ENCODE assay signal across 37 cellular contexts in the genomic region with DNA sequence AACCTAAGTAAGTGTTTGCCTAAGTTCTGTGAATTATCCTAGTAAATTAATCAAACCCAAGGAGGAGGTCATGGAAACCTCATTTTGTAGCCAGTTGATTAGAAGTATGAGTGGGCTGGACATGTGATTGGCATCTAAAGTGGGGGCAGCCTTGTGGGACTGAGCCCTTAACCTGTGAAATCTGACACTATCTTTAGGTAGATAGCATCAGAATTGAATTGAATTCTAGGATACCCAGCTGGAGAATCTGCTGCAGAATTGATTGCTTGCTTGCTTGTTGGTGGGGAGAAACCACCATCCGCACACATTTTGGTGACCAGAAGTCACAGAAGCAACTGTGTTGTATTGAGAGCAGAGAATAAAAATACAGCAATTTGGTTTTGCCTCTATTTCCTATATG.
"Had no signal": no experiment of that assay in that cellular context is flagged by ENCODE, and none has a peak within 500 bp of the region (broad histone marks: within the 10 kb centered on the region; RNA-seq: fewer than 3 reads in every experiment).

No MANE protein-coding gene starts in this region.

- H3K27me3 ChIP-seq: adrenal gland, body of pancreas, brain microvascular endothelial cell, breast epithelium had no signal

- ATAC-seq: activated CD8-positive, alpha-beta T cell treated with anti-CD3 and anti-CD28 coated beads for 36 hours; activated naive CD4-positive, alpha-beta T cell treated with anti-CD3 and anti-CD28 coated beads, Interleukin-2, amount 50 U/mL, for 72 hours; activated T-cell treated with anti-CD3 and anti-CD28 coated beads, Interleukin-2, amount 50 U/mL, for 4 hours; activated T-cell treated with anti-CD3 and anti-CD28 coated beads, Interleukin-2, amount 50 U/mL, for 72 hours; activated T-helper 17 cell treated with anti-CD3 and anti-CD28 coated beads, Interleukin-2, amount 50 U/mL, for 72 hours; body of pancreas had no signal

- H3K4me1 ChIP-seq: adrenal gland, body of pancreas, breast epithelium had no signal

- H3K36me3 Mint-ChIP-seq: activated CD4-positive, alpha-beta memory T cell treated with anti-CD3 and anti-CD28 coated beads for 36 hours; activated naive CD4-positive, alpha-beta T cell treated with anti-CD3 and anti-CD28 coated beads, Interleukin-2, amount 50 U/mL, for 72 hours; activated naive CD8-positive, alpha-beta T cell treated with anti-CD3 and anti-CD28 coated beads for 36 hours had no signal

- H3K36me3 ChIP-seq: adrenal gland, brain microvascular endothelial cell, breast epithelium had no signal

- H3K4me1 Mint-ChIP-seq: activated B cell treated with CpG ODN at 0.5 μM for 24 hours; activated CD4-positive, alpha-beta T cell treated with anti-CD3 and anti-CD28 coated beads, Interleukin-2, amount 10 ng/mL, durations not matched to agents 24 days and 14 days; activated naive CD8-positive, alpha-beta T cell treated with anti-CD3 and anti-CD28 coated beads for 36 hours; activated T-helper 17 cell treated with anti-CD3 and anti-CD28 coated beads, Interleukin-2, amount 50 U/mL, for 72 hours had no signal

- H3K9me3 Mint-ChIP-seq: activated B cell treated with CpG ODN at 0.5 μM for 24 hours; activated CD4-positive, alpha-beta memory T cell treated with anti-CD3 and anti-CD28 coated beads for 36 hours; activated CD4-positive, alpha-beta T cell treated with anti-CD3 and anti-CD28 coated beads, Interleukin-2, amount 10 ng/mL, durations not matched to agents 24 days and 14 days; activated CD8-positive, alpha-beta T cell treated with anti-CD3 and anti-CD28 coated beads for 36 hours; activated naive CD8-positive, alpha-beta T cell treated with anti-CD3 and anti-CD28 coated beads for 36 hours; activated T-cell treated with anti-CD3 and anti-CD28 coated beads, Interleukin-2, amount 50 U/mL, for 4 hours; activated T-helper 1 cell treated with anti-CD3 and anti-CD28 coated beads, Interleukin-12 subunit alpha, Interleukin-12 subunit beta, Interleukin-2, Interleukin-4 antibody, amounts not matched to agents 30 ng/mL and 10 ng/mL and 1 ng/mL, durations not matched to agents 14 hours and 24 hours and 36 hours had no signal

- H3K27ac Mint-ChIP-seq: activated B cell treated with CpG ODN at 0.5 μM for 24 hours; activated CD4-positive, alpha-beta memory T cell treated with anti-CD3 and anti-CD28 coated beads for 36 hours; activated CD4-positive, alpha-beta T cell treated with anti-CD3 and anti-CD28 coated beads, Interleukin-2, amount 10 ng/mL, durations not matched to agents 24 days and 14 days; activated CD8-positive, alpha-beta T cell treated with anti-CD3 and anti-CD28 coated beads for 36 hours; activated naive CD4-positive, alpha-beta T cell treated with anti-CD3 and anti-CD28 coated beads for 36 hours; activated naive CD4-positive, alpha-beta T cell treated with anti-CD3 and anti-CD28 coated beads, Interleukin-2, amount 50 U/mL, for 72 hours; activated naive CD8-positive, alpha-beta T cell treated with anti-CD3 and anti-CD28 coated beads for 36 hours; activated T-cell treated with anti-CD3 and anti-CD28 coated beads, Interleukin-2, amount 50 U/mL, for 72 hours; activated T-helper 1 cell treated with anti-CD3 and anti-CD28 coated beads, Interleukin-12 subunit alpha, Interleukin-12 subunit beta, Interleukin-2, Interleukin-4 antibody, amounts not matched to agents 30 ng/mL and 10 ng/mL and 1 ng/mL, durations not matched to agents 14 hours and 24 hours and 36 hours; activated T-helper 17 cell treated with anti-CD3 and anti-CD28 coated beads, Interleukin-2, amount 50 U/mL, for 72 hours; T-helper 1 cell treated with Interleukin-12 subunit alpha and Interleukin-12 subunit beta and Interleukin-4 antibody, amounts not matched to agents 30 μg/mL and 1 μg/mL, for 36 hours; T-helper 2 cell treated with Interferon-gamma antibody and Interleukin-4, amounts not matched to agents 5 μg/mL and 100 μg/mL, for 36 hours had no signal

- H3K27ac ChIP-seq: adrenal gland, body of pancreas, brain microvascular endothelial cell, breast epithelium, VCaP had no signal

- H3K27me3 Mint-ChIP-seq: activated B cell treated with CpG ODN at 0.5 μM for 24 hours; activated CD4-positive, alpha-beta memory T cell treated with anti-CD3 and anti-CD28 coated beads for 36 hours; activated CD4-positive, alpha-beta T cell treated with anti-CD3 and anti-CD28 coated beads, Interleukin-2, amount 10 ng/mL, durations not matched to agents 24 days and 14 days; activated CD8-positive, alpha-beta T cell treated with anti-CD3 and anti-CD28 coated beads for 36 hours; activated naive CD8-positive, alpha-beta T cell treated with anti-CD3 and anti-CD28 coated beads for 36 hours; activated T-helper 17 cell treated with anti-CD3 and anti-CD28 coated beads, Interleukin-2, amount 50 U/mL, for 72 hours had no signal

- H3K4me3 Mint-ChIP-seq: activated B cell treated with CpG ODN at 0.5 μM for 24 hours; activated CD4-positive, alpha-beta memory T cell treated with anti-CD3 and anti-CD28 coated beads for 36 hours; activated CD4-positive, alpha-beta T cell treated with anti-CD3 and anti-CD28 coated beads, Interleukin-2, amount 10 ng/mL, durations not matched to agents 24 days and 14 days; activated CD8-positive, alpha-beta T cell treated with anti-CD3 and anti-CD28 coated beads for 36 hours; activated naive CD4-positive, alpha-beta T cell treated with anti-CD3 and anti-CD28 coated beads for 36 hours; activated naive CD8-positive, alpha-beta T cell treated with anti-CD3 and anti-CD28 coated beads for 36 hours; activated T-cell treated with anti-CD3 and anti-CD28 coated beads, Interleukin-2, amount 50 U/mL, for 4 hours; activated T-cell treated with anti-CD3 and anti-CD28 coated beads, Interleukin-2, amount 50 U/mL, for 72 hours; activated T-helper 1 cell treated with anti-CD3 and anti-CD28 coated beads, Interleukin-12 subunit alpha, Interleukin-12 subunit beta, Interleukin-2, Interleukin-4 antibody, amounts not matched to agents 30 ng/mL and 10 ng/mL and 1 ng/mL, durations not matched to agents 14 hours and 24 hours and 36 hours; activated T-helper 17 cell treated with anti-CD3 and anti-CD28 coated beads, Interleukin-2, amount 50 U/mL, for 72 hours; T-helper 1 cell treated with Interleukin-12 subunit alpha and Interleukin-12 subunit beta and Interleukin-4 antibody, amounts not matched to agents 30 μg/mL and 1 μg/mL, for 36 hours; T-helper 2 cell treated with Interferon-gamma antibody and Interleukin-4, amounts not matched to agents 5 μg/mL and 100 μg/mL, for 36 hours had no signal

- H3K4me3 ChIP-seq: adrenal gland, body of pancreas, breast epithelium had no signal

- H3K9me3 ChIP-seq: adrenal gland, body of pancreas, breast epithelium had no signal

- DNase-seq: activated B cell treated with CpG ODN at 0.5 μM for 24 hours; activated CD4-positive, alpha-beta memory T cell treated with anti-CD3 and anti-CD28 coated beads for 36 hours; activated CD4-positive, alpha-beta T cell treated with anti-CD3 and anti-CD28 coated beads for 4 hours; activated CD4-positive, alpha-beta T cell treated with anti-CD3 and anti-CD28 coated beads, Interleukin-2, amount 10 ng/mL, durations not matched to agents 24 days and 14 days; activated CD4-positive, alpha-beta T cell treated with anti-CD3 and anti-CD28 coated beads, Interleukin-2, amount 50 U/mL, for 1 hour; activated CD4-positive, alpha-beta T cell treated with anti-CD3 and anti-CD28 coated beads, Interleukin-2, amount 50 U/mL, for 4 hours; activated CD4-positive, CD25-positive, alpha-beta regulatory T cell treated with anti-CD3 and anti-CD28 coated beads, Interleukin-2, amount 50 U/mL, for 72 hours; activated CD8-positive, alpha-beta memory T cell treated with anti-CD3 and anti-CD28 coated beads, Interleukin-2, amount 50 U/mL, for 4 hours; activated CD8-positive, alpha-beta T cell treated with anti-CD3 and anti-CD28 coated beads for 36 hours; activated effector memory CD4-positive, alpha-beta T cell treated with anti-CD3 and anti-CD28 coated beads, Interleukin-2, amount 50 U/mL, for 16 hours; activated gamma-delta T cell treated with Interleukin-2 at 50 U/mL for 16 hours; activated naive CD4-positive, alpha-beta T cell; activated naive CD4-positive, alpha-beta T cell treated with anti-CD3 and anti-CD28 coated beads for 36 hours; activated naive CD4-positive, alpha-beta T cell treated with anti-CD3 and anti-CD28 coated beads, Interleukin-2, amount 50 U/mL, for 16 hours; activated naive CD8-positive, alpha-beta T cell treated with anti-CD3 and anti-CD28 coated beads for 36 hours; activated T-cell treated with anti-CD3 and anti-CD28 coated beads for 4 hours; activated T-cell treated with anti-CD3 and anti-CD28 coated beads, Interleukin-2, amount 50 U/mL, for 1 hour; activated T-cell treated with anti-CD3 and anti-CD28 coated beads, Interleukin-2, amount 50 U/mL, for 4 hours; activated T-cell treated with anti-CD3 and anti-CD28 coated beads, Interleukin-2, amount 50 U/mL, for 72 hours; adrenal gland; amniotic stem cell; aorta; body of pancreas; brain microvascular endothelial cell; central memory CD4-positive, alpha-beta T cell; T-helper 1 cell; T-helper 2 cell; T-helper 9 cell had no signal

- FAIRE-seq: astrocyte, TTC549 had no signal
